ENCODE assay signal across 18 cellular contexts in genomic region chr9:35705836-35706430, GRCh38. TPM values are rescaled to one million over a fixed set of nuclear protein-coding genes. Genes with fewer than 3 reads are reported as not detected.
"Had no signal": no experiment of that assay in that cellular context is flagged by ENCODE, and none has a peak within 500 bp of the region (broad histone marks: within the 10 kb centered on the region; RNA-seq: fewer than 3 reads in every experiment).

No MANE protein-coding gene starts in this region.

- H3K27me3 ChIP-seq: adrenal gland, neutrophil, right atrium auricular region had no signal

- DNase-seq: activated CD4-positive, alpha-beta T cell treated with anti-CD3 and anti-CD28 coated beads for 1 hour; activated naive CD4-positive, alpha-beta T cell; adrenal gland; central memory CD4-positive, alpha-beta T cell; effector memory CD8-positive, alpha-beta T cell; glutamatergic neuron; left cardiac atrium; mucosa of descending colon; naive thymus-derived CD8-positive, alpha-beta T cell; posterior cingulate gyrus; stimulated activated CD4-positive, alpha-beta T cell treated with anti-CD3 and anti-CD28 coated beads, Interleukin-1b, Interleukin-23, amount 100 ng/mL, for 48 hours; stimulated activated naive CD4-positive, alpha-beta T cell; T1000 had no signal

- H3K27ac ChIP-seq: neutrophil had no signal

- H3K4me3 ChIP-seq: adrenal gland, mucosa of descending colon, right atrium auricular region had no signal

- ATAC-seq: effector memory CD8-positive, alpha-beta T cell; left cardiac atrium; mucosa of descending colon; naive thymus-derived CD8-positive, alpha-beta T cell had no signal

- H3K9me3 ChIP-seq: adrenal gland, mucosa of descending colon, right atrium auricular region had no signal

RNA-seq across cellular contexts. Expression of gene CA9, which starts 32.2 kb away (rescaled TPM):
- total RNA-seq: activated T-helper 1 cell treated with anti-CD3 and anti-CD28 coated beads, Interleukin-12 subunit alpha, Interleukin-12 subunit beta, Interleukin-2, Interleukin-4 antibody, amounts not matched to agents 30 ng/mL and 10 ng/mL and 1 ng/mL, durations not matched to agents 14 hours and 24 hours and 36 hours; epithelial cell of proximal tubule; lung microvascular endothelial cell; naive thymus-derived CD8-positive, alpha-beta T cell had no signal
- polyA plus RNA-seq: naive thymus-derived CD8-positive, alpha-beta T cell had no signal
